20 cellular contexts compared by ENCODE assay signal in the genomic region with DNA sequence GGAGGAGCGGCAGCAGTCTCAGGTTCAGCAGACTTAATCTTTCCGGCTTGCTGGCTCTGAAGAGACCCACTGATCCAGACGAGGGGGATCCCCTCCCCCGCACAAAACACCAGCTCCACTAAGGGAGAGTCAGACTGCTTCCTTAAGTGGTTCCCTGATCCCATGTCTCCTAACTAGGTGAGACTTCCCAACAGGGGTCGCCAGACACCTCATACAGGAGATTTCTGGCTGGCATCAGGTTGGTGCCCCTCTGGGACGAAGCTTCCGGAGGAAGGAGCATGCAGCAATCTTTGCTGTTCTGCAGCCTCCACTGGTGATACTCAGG.
DNase-seq lines count a peak whose midpoint lies in the region; ATAC-seq and TF ChIP-seq lines count a peak whose summit lies in the region.
"Had no signal": no experiment of that assay in that cellular context is flagged by ENCODE, and none has a peak within 500 bp of the region (broad histone marks: within the 10 kb centered on the region; RNA-seq: fewer than 3 reads in every experiment).

No MANE protein-coding gene starts in this region.

- no TSS peak for BruUV-seq in PC-3 (replicated peaks; lab: Mats Ljungman, UMichigan)

- no peak overlapping the region for H3K27ac Mint-ChIP-seq in neural progenitor cell
- H3K27ac Mint-ChIP-seq: CD4-positive, alpha-beta memory T cell had no signal

- H3K27me3 ChIP-seq in H7 (ENCODE audit: control insufficient read depth, insufficient read depth, low read length), result no peaks in the 10 kb centered on the region
- H3K27me3 ChIP-seq in PC-3 (ENCODE audit: low read length), result peaks cover 3% of the 10 kb centered on the region; the same call in 1 of the 2 replicates
- no peaks in the 10 kb centered on the region for H3K27me3 ChIP-seq in neural progenitor cell
- H3K27me3 ChIP-seq: BLaER1 had no signal

- H3K27ac ChIP-seq in PC-3 (ENCODE audit: low read length) (no peak overlapping the region), neural progenitor cell (no peak overlapping the region)
- H3K27ac ChIP-seq: BLaER1, KMS-11 had no signal

- POLR2A ChIA-PET in PC-3 (lab: Charles Lee; ENCODE audit: unreplicated experiment), result no interaction called here

- intact Hi-C loops in PC-3 (cut with micrococcal nuclease), result no loop called here

- 0 out of 2 replicates have a peak, but pooled peaks have one; percentile 27 for TF ChIP-seq CTCF in PC-3 (conservative IDR thresholded peaks at IDR 0.05; ENCODE audit: low read depth, low read length)
- TF ChIP-seq CTCF in neural progenitor cell (IDR thresholded peaks at IDR 0.05), result peak; percentile 13

- H3K9ac ChIP-seq in PC-3 (ENCODE audit: low read length), result no peak overlapping the region
- no peak overlapping the region for H3K9ac ChIP-seq in neural progenitor cell
- H3K9ac ChIP-seq: BLaER1, KMS-11, SK-N-SH had no signal

- peaks cover 3% of the 10 kb centered on the region for H3K27me3 Mint-ChIP-seq in neural progenitor cell (ENCODE audit: insufficient read depth, low read depth)
- H3K27me3 Mint-ChIP-seq: CD4-positive, alpha-beta memory T cell had no signal

- CTCF ChIA-PET in PC-3 (lab: Charles Lee), result no interaction called here

- H3K79me2 ChIP-seq in PC-3 (ENCODE audit: low read length) (no peaks in the 10 kb centered on the region), neural progenitor cell (ENCODE audit: low read depth) (no peaks in the 10 kb centered on the region)

- H3K9me2 ChIP-seq in PC-3 (replicated peaks; ENCODE audit: low read length), result no peaks in the 10 kb centered on the region
- H3K9me2 ChIP-seq: SK-N-SH had no signal

- H3K4me3 ChIP-seq in H7 (ENCODE audit: insufficient read depth, low read depth, low read length) (no peak overlapping the region), PC-3 (ENCODE audit: low read length) (no peak overlapping the region), neural progenitor cell (no peak overlapping the region)
- H3K4me3 ChIP-seq: BLaER1, HAP-1 had no signal

- H3K9me3 ChIP-seq in PC-3 (ENCODE audit: low read length), result peaks cover 14% of the 10 kb centered on the region
- H3K9me3 ChIP-seq in neural progenitor cell (ENCODE audit: low read depth), result no peaks in the 10 kb centered on the region
- H3K9me3 ChIP-seq: HAP-1, SK-N-SH had no signal

- H3K4me1 Mint-ChIP-seq in neural progenitor cell, result peaks cover 3% of the 10 kb centered on the region
- H3K4me1 Mint-ChIP-seq: CD4-positive, alpha-beta memory T cell had no signal

- H3K4me1 ChIP-seq in PC-3 (ENCODE audit: insufficient read depth, low read length), result peaks cover 4% of the 10 kb centered on the region; the same call in 1 of the 2 replicates
- peaks cover 7% of the 10 kb centered on the region for H3K4me1 ChIP-seq in neural progenitor cell
- H3K4me1 ChIP-seq: BLaER1, HAP-1 had no signal

- H2AFZ ChIP-seq in PC-3 (ENCODE audit: low read length) (no peak overlapping the region), neural progenitor cell (replicated peaks) (peak overlapping the region; percentile 34)

- no peak for ATAC-seq in PC-3

- peaks cover 22% of the 10 kb centered on the region for H3K9me3 Mint-ChIP-seq in neural progenitor cell

- no peaks in the 10 kb centered on the region for H3K36me3 Mint-ChIP-seq in neural progenitor cell

- peak; percentile 31 for DNase-seq in H7
- no peak for DNase-seq in PC-3
- DNase-seq in iPS DF 19.7 (ENCODE audit: low read depth, low spot score), result peak; percentile 40
- DNase-seq in neural progenitor cell (ENCODE audit: low spot score), result peak; percentile 25
- no peak for DNase-seq in inferior parietal cortex (ENCODE audit: extremely low spot score)
- no peak for DNase-seq in NCI-H2107 (lab: John Stamatoyannopoulos, UW)
- no peak for DNase-seq in NCI-H2107 treated with DMSO at 0.1 percent for 48 hours (lab: John Stamatoyannopoulos, UW; ENCODE audit: unreplicated experiment)
- DNase-seq: Calu3; CD4-positive, alpha-beta memory T cell; NCI-H1417 treated with DMSO at 0.1 percent for 48 hours; NCI-H2029; NCI-H510A treated with DMSO at 0.1 percent for 48 hours; NCI-H774; OCI-M1; RPMI8226; SHP77 treated with DMSO at 0.1 percent for 48 hours; SK-N-SH had no signal

- no peak overlapping the region for H3K4me2 ChIP-seq in PC-3 (ENCODE audit: low read length)
- peak overlapping the region; percentile 42 for H3K4me2 ChIP-seq in neural progenitor cell
- H3K4me2 ChIP-seq: BLaER1, KMS-11, SK-N-SH had no signal

- no peak overlapping the region for H3K4me3 Mint-ChIP-seq in neural progenitor cell
- H3K4me3 Mint-ChIP-seq: CD4-positive, alpha-beta memory T cell had no signal

- H4K20me1 ChIP-seq in PC-3 (ENCODE audit: low read length) (no peaks in the 10 kb centered on the region), neural progenitor cell (ENCODE audit: low read depth) (no peaks in the 10 kb centered on the region)
- H4K20me1 ChIP-seq: BLaER1 had no signal

- H3F3A ChIP-seq in PC-3 (ENCODE audit: low read length, unreplicated experiment) (no peaks in the 10 kb centered on the region), neural progenitor cell (ENCODE audit: low read depth) (no peaks in the 10 kb centered on the region)

- H3K36me3 ChIP-seq in H7 (replicated peaks; ENCODE audit: control insufficient read depth, insufficient read depth, low read length) (no peaks in the 10 kb centered on the region), PC-3 (ENCODE audit: low read depth, low read length) (no peaks in the 10 kb centered on the region), neural progenitor cell (no peaks in the 10 kb centered on the region)
- H3K36me3 ChIP-seq: BLaER1, HAP-1 had no signal

Comparison
In these comparisons a context has a peak if more than half of its experiments do, and no peak if none do; other contexts are left out.
1. DNase-seq: peak in H7 (single experiment), iPS DF 19.7 (single experiment) and neural progenitor cell (single experiment); none in PC-3 (single experiment), inferior parietal cortex (single experiment), NCI-H2107 (single experiment) and NCI-H2107 treated with DMSO at 0.1 percent for 48 hours (single experiment).